12 cellular contexts compared by ENCODE assay signal in the genomic region with DNA sequence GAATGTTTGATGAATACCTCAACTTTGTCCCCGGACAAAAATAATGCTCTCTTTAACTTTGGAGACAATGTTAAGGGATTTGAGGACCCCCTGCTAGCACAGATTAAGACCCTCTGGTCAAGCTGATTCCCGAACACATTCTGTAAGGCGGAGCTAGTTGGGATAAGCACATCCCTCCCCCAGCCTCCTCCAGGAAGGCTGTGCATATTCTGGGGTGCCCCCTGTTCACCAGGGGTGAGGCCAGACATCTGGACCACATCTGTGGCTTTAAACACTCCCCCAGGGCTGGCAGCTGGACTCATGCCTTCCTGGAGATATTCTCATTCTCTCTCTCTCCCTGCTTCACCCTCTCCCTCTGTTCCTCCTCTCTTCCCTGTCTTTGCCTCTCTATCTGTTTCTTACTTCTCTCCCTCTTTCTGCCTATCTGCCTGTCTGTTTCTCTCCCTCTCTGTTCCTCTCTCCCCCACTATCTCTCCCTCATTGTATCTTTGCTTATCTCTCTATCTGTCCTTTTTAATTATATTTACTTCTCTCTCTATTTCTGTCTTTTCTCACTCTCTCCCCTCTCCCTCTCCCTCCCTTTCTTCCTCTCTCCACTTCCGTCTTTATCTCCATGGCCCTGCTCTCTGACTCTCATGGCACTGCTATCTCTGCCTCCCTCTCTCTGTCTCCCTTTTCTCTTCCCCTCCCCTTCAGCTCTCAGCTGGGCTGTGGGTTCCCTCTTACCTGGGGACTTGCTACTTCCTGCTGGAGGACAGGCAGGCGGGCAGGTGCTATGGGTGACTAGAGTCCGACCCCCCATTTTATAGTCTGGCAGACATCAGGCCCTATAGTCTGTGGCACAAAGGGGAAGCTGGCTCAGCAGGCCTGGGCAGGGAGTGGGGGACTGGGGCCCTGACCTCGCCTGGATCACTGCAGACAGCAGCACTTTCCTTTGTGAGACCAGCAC. TPM values are rescaled to one million over a fixed set of nuclear protein-coding genes. Genes with fewer than 3 reads are reported as not detected.
DNase-seq lines count a peak whose midpoint lies in the region; ATAC-seq and TF ChIP-seq lines count a peak whose summit lies in the region.
"Had no signal": no experiment of that assay in that cellular context is flagged by ENCODE, and none has a peak within 500 bp of the region (broad histone marks: within the 10 kb centered on the region; RNA-seq: fewer than 3 reads in every experiment).

Gene CRYBB1 (minus strand): TSS at position 777 of the 949 bp plus-strand sequence. CDS start 1,708 bp downstream, outside the sequence.

- no peak for DNase-seq in activated naive CD8-positive, alpha-beta T cell treated with anti-CD3 and anti-CD28 coated beads, Interleukin-2, amount 50 U/mL, for 24 hours
- peak; percentile 63 for DNase-seq in UCSD-AML1 (lab: John Stamatoyannopoulos, UW; ENCODE audit: unreplicated experiment)
- no peak for DNase-seq in hepatocyte (ENCODE audit: low spot score)
- peak; percentile 28 to 68 for DNase-seq in tibial artery
- DNase-seq in glomerular visceral epithelial cell (ENCODE audit: extremely low spot score) = no peak
- DNase-seq in activated CD4-positive, alpha-beta T cell treated with anti-CD3 and anti-CD28 coated beads, Interleukin-2, amount 50 U/mL, for 4 hours = no peak
- DNase-seq: foreskin melanocyte, NCI-H1417, occipital lobe had no signal

- 54% methylated on average over 7 of the region's 7 CpGs for WGBS in hepatocyte (ENCODE audit: low lambda C conversion rate, missing lambda C conversion rate)

- ATAC-seq in activated naive CD8-positive, alpha-beta T cell treated with anti-CD3 and anti-CD28 coated beads, Interleukin-2, amount 50 U/mL, for 24 hours = no peak
- ATAC-seq in GM21390 (IDR thresholded peaks at IDR 0.05; ENCODE audit: unreplicated experiment) = no peak
- ATAC-seq: activated naive CD4-positive, alpha-beta T cell treated with anti-CD3 and anti-CD28 coated beads, Interleukin-2, amount 50 U/mL, for 72 hours had no signal

- H4K20me1 ChIP-seq in hepatocyte (ENCODE audit: insufficient read depth, poor library complexity, severe bottlenecking) = no peaks in the 10 kb centered on the region

- no peak within 1 kb of the TSS for H3K27ac ChIP-seq in hepatocyte
- no peak within 1 kb of the TSS for H3K27ac ChIP-seq in tibial artery

- no peaks in the 10 kb centered on the region for H3K27me3 Mint-ChIP-seq in activated naive CD8-positive, alpha-beta T cell
- H3K27me3 Mint-ChIP-seq in activated naive CD8-positive, alpha-beta T cell treated with anti-CD3 and anti-CD28 coated beads, Interleukin-2, amount 50 U/mL, for 24 hours = no peaks in the 10 kb centered on the region

- H3K27me3 ChIP-seq in hepatocyte = peaks cover 22% of the 10 kb centered on the region
- peaks cover 0 to 54% of the 10 kb centered on the region in 2 donors for H3K27me3 ChIP-seq in tibial artery

- peak within 1 kb of the TSS; percentile 4 for H3K27ac Mint-ChIP-seq in activated naive CD8-positive, alpha-beta T cell
- H3K27ac Mint-ChIP-seq in activated naive CD8-positive, alpha-beta T cell treated with anti-CD3 and anti-CD28 coated beads, Interleukin-2, amount 50 U/mL, for 24 hours = no peak within 1 kb of the TSS

- H3K36me3 ChIP-seq in hepatocyte (replicated peaks; ENCODE audit: insufficient read depth, low read depth) = no peaks in the 10 kb centered on the region
- H3K36me3 ChIP-seq in tibial artery = no peaks in the 10 kb centered on the region

- no peak for TF ChIP-seq CTCF in hepatocyte (IDR thresholded peaks at IDR 0.05; ENCODE audit: poor library complexity)
- TF ChIP-seq CTCF in tibial artery (IDR thresholded peaks at IDR 0.05) = no peak

- no peaks in the 10 kb centered on the region for H3K4me1 ChIP-seq in hepatocyte (ENCODE audit: insufficient read depth)
- H3K4me1 ChIP-seq in tibial artery = no peaks in the 10 kb centered on the region

- no peaks in the 10 kb centered on the region for H3K9me2 ChIP-seq in hepatocyte (replicated peaks; ENCODE audit: insufficient read depth)

- H3K4me1 Mint-ChIP-seq in activated naive CD8-positive, alpha-beta T cell (ENCODE audit: low read depth) = peaks cover 15% of the 10 kb centered on the region
- peaks cover 9% of the 10 kb centered on the region for H3K4me1 Mint-ChIP-seq in activated naive CD8-positive, alpha-beta T cell treated with anti-CD3 and anti-CD28 coated beads, Interleukin-2, amount 50 U/mL, for 24 hours

- no peaks in the 10 kb centered on the region for H3K79me2 ChIP-seq in hepatocyte

- H3K9me3 Mint-ChIP-seq in activated naive CD8-positive, alpha-beta T cell (ENCODE audit: low read depth) = no peaks in the 10 kb centered on the region
- no peaks in the 10 kb centered on the region for H3K9me3 Mint-ChIP-seq in activated naive CD8-positive, alpha-beta T cell treated with anti-CD3 and anti-CD28 coated beads, Interleukin-2, amount 50 U/mL, for 24 hours
- H3K9me3 Mint-ChIP-seq: activated naive CD4-positive, alpha-beta T cell treated with anti-CD3 and anti-CD28 coated beads, Interleukin-2, amount 50 U/mL, for 72 hours had no signal

- H3K4me3 ChIP-seq in hepatocyte (no peak within 1 kb of the TSS), tibial artery (no peak within 1 kb of the TSS)

- no peaks in the 10 kb centered on the region for H3K36me3 Mint-ChIP-seq in activated naive CD8-positive, alpha-beta T cell
- H3K36me3 Mint-ChIP-seq in activated naive CD8-positive, alpha-beta T cell treated with anti-CD3 and anti-CD28 coated beads, Interleukin-2, amount 50 U/mL, for 24 hours (ENCODE audit: low read depth) = no peaks in the 10 kb centered on the region
- H3K36me3 Mint-ChIP-seq: activated naive CD4-positive, alpha-beta T cell treated with anti-CD3 and anti-CD28 coated beads, Interleukin-2, amount 50 U/mL, for 72 hours had no signal

- intact Hi-C loops in tibial artery (cut with DNase I; ENCODE audit: low total_unique reads) = no loop called here

- H2AFZ ChIP-seq in hepatocyte = peak within 1 kb of the TSS; percentile 45

- H3K4me2 ChIP-seq in hepatocyte = no peak within 1 kb of the TSS

- no peaks in the 10 kb centered on the region for H3K9me3 ChIP-seq in hepatocyte (ENCODE audit: low read depth)
- H3K9me3 ChIP-seq in tibial artery = no peaks in the 10 kb centered on the region

- no peak within 1 kb of the TSS for H3K4me3 Mint-ChIP-seq in activated naive CD8-positive, alpha-beta T cell
- no peak within 1 kb of the TSS for H3K4me3 Mint-ChIP-seq in activated naive CD8-positive, alpha-beta T cell treated with anti-CD3 and anti-CD28 coated beads, Interleukin-2, amount 50 U/mL, for 24 hours

RNA-seq across cellular contexts. Expression of gene CRYBB1, which starts in this region (rescaled TPM):
- not detected in 2 replicates for total RNA-seq in hepatocyte
- 0.79 TPM in 1 of 2 replicates, not detected in the other for polyA plus RNA-seq in hepatocyte
- total RNA-seq: activated naive CD4-positive, alpha-beta T cell treated with anti-CD3 and anti-CD28 coated beads, Interleukin-2, amount 50 U/mL, for 72 hours had no signal

Comparison
In these comparisons a context has a peak if more than half of its experiments do, and no peak if none do; other contexts are left out.
1. DNase-seq: peak in UCSD-AML1 (single experiment) and tibial artery (2 of 2); none in activated naive CD8-positive, alpha-beta T cell treated with anti-CD3 and anti-CD28 coated beads, Interleukin-2, amount 50 U/mL, for 24 hours (single experiment), hepatocyte (single experiment), glomerular visceral epithelial cell (single experiment) and activated CD4-positive, alpha-beta T cell treated with anti-CD3 and anti-CD28 coated beads, Interleukin-2, amount 50 U/mL, for 4 hours (0 of 2).